16 cellular contexts compared by ENCODE assay signal in the genomic region with DNA sequence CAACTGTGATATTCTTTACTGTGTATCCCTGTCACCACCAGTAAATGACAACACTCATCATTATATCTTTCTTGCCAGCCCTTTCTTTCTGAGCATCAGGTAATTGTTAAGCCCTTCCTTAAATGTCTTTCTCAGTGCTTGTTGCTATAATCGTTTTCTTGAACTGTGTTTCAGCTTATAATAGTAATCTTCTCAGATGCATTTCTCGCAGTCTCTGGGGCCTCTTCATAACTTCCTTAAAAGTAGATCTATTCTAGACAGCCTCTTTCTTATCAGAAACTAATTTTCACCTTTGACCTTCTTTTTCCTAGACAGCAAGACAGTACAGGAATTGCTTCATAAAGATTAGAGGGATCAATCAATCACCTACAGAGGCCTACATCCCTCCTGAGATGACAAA.
DNase-seq lines count a peak whose midpoint lies in the region; ATAC-seq and TF ChIP-seq lines count a peak whose summit lies in the region.
"Had no signal": no experiment of that assay in that cellular context is flagged by ENCODE, and none has a peak within 500 bp of the region (broad histone marks: within the 10 kb centered on the region; RNA-seq: fewer than 3 reads in every experiment).

No MANE protein-coding gene starts in this region.

- peak overlapping the region; percentile 27 for H2AFZ ChIP-seq in MM.1S (ENCODE audit: low read length)
- no peak overlapping the region for H2AFZ ChIP-seq in Karpas-422 (ENCODE audit: low read length)
- H2AFZ ChIP-seq: GM23248 had no signal

- H3K9me3 ChIP-seq in MM.1S (replicated peaks; ENCODE audit: insufficient read depth, low read length) (no peaks in the 10 kb centered on the region), Karpas-422 (ENCODE audit: low read length) (no peaks in the 10 kb centered on the region)
- H3K9me3 ChIP-seq: colonic mucosa, spleen, thoracic aorta had no signal

- H3K36me3 ChIP-seq in MM.1S (replicated peaks; ENCODE audit: insufficient read depth, low read length): no peaks in the 10 kb centered on the region
- no peaks in the 10 kb centered on the region for H3K36me3 ChIP-seq in Karpas-422 (ENCODE audit: insufficient read depth, low read length)
- H3K36me3 ChIP-seq: colonic mucosa, spleen, thoracic aorta had no signal

- no peak for TF ChIP-seq CTCF in MM.1S (IDR thresholded peaks at IDR 0.05; ENCODE audit: low read length)

- H3K4me1 ChIP-seq in MM.1S (ENCODE audit: low read length) (peaks cover 36% of the 10 kb centered on the region), Karpas-422 (ENCODE audit: low read length) (no peaks in the 10 kb centered on the region)
- H3K4me1 ChIP-seq: colonic mucosa, spleen had no signal

- no peaks in the 10 kb centered on the region for H3K27me3 ChIP-seq in MM.1S (replicated peaks; ENCODE audit: insufficient read depth, low read length)
- no peaks in the 10 kb centered on the region for H3K27me3 ChIP-seq in Karpas-422 (ENCODE audit: low read length)
- H3K27me3 ChIP-seq: colonic mucosa, spleen had no signal

- no peaks in the 10 kb centered on the region for H3K79me2 ChIP-seq in MM.1S (ENCODE audit: low read length)
- H3K79me2 ChIP-seq in Karpas-422 (ENCODE audit: low read length): no peaks in the 10 kb centered on the region

- DNase-seq in MM.1S (no peak), midbrain (lab: John Stamatoyannopoulos, UW) (no peak), Karpas-422 (no peak), GDM1 (lab: John Stamatoyannopoulos, UW) (no peak)
- DNase-seq: colonic mucosa, COR-L47, GM23248, NCI-H1048, spleen had no signal

- peak overlapping the region; percentile 87 for H3K27ac ChIP-seq in MM.1S (ENCODE audit: low read length)
- no peak overlapping the region for H3K27ac ChIP-seq in Karpas-422 (ENCODE audit: low read length)
- H3K27ac ChIP-seq: colonic mucosa, GM23248, HL-60, spleen, thoracic aorta had no signal

- H4K20me1 ChIP-seq in MM.1S (ENCODE audit: insufficient read depth, low read length) (no peaks in the 10 kb centered on the region), Karpas-422 (ENCODE audit: insufficient read depth, low read depth, low read length) (no peaks in the 10 kb centered on the region)

- ATAC-seq in GM18519 (IDR thresholded peaks at IDR 0.05; ENCODE audit: low FRiP score, unreplicated experiment) (peak; percentile 31), GM21390 (IDR thresholded peaks at IDR 0.05; ENCODE audit: unreplicated experiment) (peak; percentile 23), HG02938 (IDR thresholded peaks at IDR 0.05; ENCODE audit: unreplicated experiment) (peak; percentile 12), GM21825 (IDR thresholded peaks at IDR 0.05; ENCODE audit: unreplicated experiment) (no peak)
- ATAC-seq: Panc1 had no signal

- H3K9ac ChIP-seq in MM.1S (ENCODE audit: low read length): peak overlapping the region; percentile 30; the same call in 1 of the 2 replicates
- no peak overlapping the region for H3K9ac ChIP-seq in Karpas-422 (ENCODE audit: low read length)
- H3K9ac ChIP-seq: GM23248 had no signal

- H3K4me2 ChIP-seq in MM.1S (ENCODE audit: low read depth, low read length) (peak overlapping the region; percentile 70), Karpas-422 (ENCODE audit: low read depth, low read length, poor library complexity, severe bottlenecking) (no peak overlapping the region)

- H3F3A ChIP-seq in MM.1S (ENCODE audit: insufficient read depth, low read length): peaks cover 20% of the 10 kb centered on the region

- H3K9me2 ChIP-seq in MM.1S (replicated peaks; ENCODE audit: insufficient read depth, low read length) (no peaks in the 10 kb centered on the region), Karpas-422 (replicated peaks; ENCODE audit: insufficient read depth, low read length) (no peaks in the 10 kb centered on the region)

- peak overlapping the region; percentile 16; the same call in 1 of the 2 replicates for H3K4me3 ChIP-seq in MM.1S (ENCODE audit: low read length)
- no peak overlapping the region for H3K4me3 ChIP-seq in Karpas-422 (ENCODE audit: low read length)
- H3K4me3 ChIP-seq: colonic mucosa, GM23248, spleen, thoracic aorta had no signal
